23 cellular contexts compared by ENCODE assay signal in genomic region chr2:120026890-120027289, GRCh38. TPM values are rescaled to one million over a fixed set of nuclear protein-coding genes. Genes with fewer than 3 reads are reported as not detected.
DNase-seq lines count a peak whose midpoint lies in the region; TF ChIP-seq lines count a peak whose summit lies in the region.
"Had no signal": no experiment of that assay in that cellular context is flagged by ENCODE, and none has a peak within 500 bp of the region (broad histone marks: within the 10 kb centered on the region; RNA-seq: fewer than 3 reads in every experiment).

No MANE protein-coding gene starts in this region.

- no peak for DNase-seq in AG04450 (ENCODE audit: low read depth, low spot score)
- DNase-seq in HFFc6 = no peak
- DNase-seq in endodermal cell = no peak
- no peak for DNase-seq in mesothelial cell of epicardium (ENCODE audit: low spot score in 2 of 2, unreplicated experiment in 2 of 2)
- DNase-seq in NAMALWA (ENCODE audit: low spot score) = no peak
- no peak for DNase-seq in inferior parietal cortex (ENCODE audit: extremely low spot score)
- DNase-seq in globus pallidus (ENCODE audit: low spot score) = no peak
- no peak for DNase-seq in HEK293T (ENCODE audit: extremely low spot score)
- DNase-seq: activated CD4-positive, alpha-beta T cell treated with anti-CD3 and anti-CD28 coated beads, Interleukin-2, amount 10 ng/mL, durations not matched to agents 7 days and 5 days; activated CD8-positive, alpha-beta memory T cell treated with anti-CD3 and anti-CD28 coated beads, Interleukin-2, amount 50 U/mL, for 4 hours; activated gamma-delta T cell; central memory CD4-positive, alpha-beta T cell; effector CD4-positive, alpha-beta T cell; kidney glomerular epithelial cell; mesenchymal stem cell; natural killer cell; NCI-H146; NCI-H2171 treated with DMSO at 0.1 percent for 48 hours; NCI-H748 treated with DMSO at 0.1 percent for 48 hours; SHP77 treated with DMSO at 0.1 percent for 48 hours; T-helper 1 cell; uterus had no signal

- H3K4me1 Mint-ChIP-seq in HFFc6 (ENCODE audit: low read depth) (no peaks in the 10 kb centered on the region), endodermal cell (no peaks in the 10 kb centered on the region), mesothelial cell of epicardium (peaks cover 19% of the 10 kb centered on the region)
- H3K4me1 Mint-ChIP-seq: activated CD4-positive, alpha-beta T cell treated with anti-CD3 and anti-CD28 coated beads, Interleukin-2, amount 10 ng/mL, durations not matched to agents 7 days and 5 days; natural killer cell had no signal

- CTCF ChIA-PET in AG04450 (lab: Charles Lee) (interaction anchor here (0.7 kb wide), 1 partner anchor 10 kb away, joined by 3 read pairs; no protein-coding TSS in a partner anchor), HEK293T (lab: Yijun Ruan, JAX) (interaction anchor here (1.0 kb wide), 1 partner anchor 36 kb away, joined by 3 read pairs; no protein-coding TSS in a partner anchor)

- 100% methylated on average over 1 of the region's 2 CpGs; no CpG with 5 or more reads in 1 of the 2 experiments for WGBS in endodermal cell (ENCODE audit: insufficient coverage in 1 of 2, insufficient read length in 1 of 2), 2 experiments

- H3K9me3 ChIP-seq in AG04450 (ENCODE audit: control insufficient read depth, insufficient read depth, low read length) (peaks cover 4% of the 10 kb centered on the region; the same call in 1 of the 2 replicates), endodermal cell (ENCODE audit: control insufficient read depth, low read length) (peaks cover 27% of the 10 kb centered on the region)
- H3K9me3 ChIP-seq: HAP-1, uterus had no signal

- H3K4me3 ChIP-seq in AG04450 (ENCODE audit: low read depth, low read length) = no peak overlapping the region
- no peak overlapping the region for H3K4me3 ChIP-seq in endodermal cell (ENCODE audit: low read length)
- H3K4me3 ChIP-seq: HAP-1, uterus had no signal

- H3K27me3 Mint-ChIP-seq in HFFc6 (ENCODE audit: insufficient read depth) (peaks cover 7% of the 10 kb centered on the region), endodermal cell (ENCODE audit: insufficient read depth) (no peaks in the 10 kb centered on the region), mesothelial cell of epicardium (ENCODE audit: low read depth) (no peaks in the 10 kb centered on the region)
- H3K27me3 Mint-ChIP-seq: activated CD4-positive, alpha-beta T cell treated with anti-CD3 and anti-CD28 coated beads, Interleukin-2, amount 10 ng/mL, durations not matched to agents 7 days and 5 days had no signal

- H3K4me3 Mint-ChIP-seq in HFFc6 (no peak overlapping the region), endodermal cell (no peak overlapping the region), mesothelial cell of epicardium (no peak overlapping the region)
- H3K4me3 Mint-ChIP-seq: activated CD4-positive, alpha-beta T cell treated with anti-CD3 and anti-CD28 coated beads, Interleukin-2, amount 10 ng/mL, durations not matched to agents 7 days and 5 days; natural killer cell had no signal

- no peak overlapping the region for H3K27ac Mint-ChIP-seq in HFFc6
- H3K27ac Mint-ChIP-seq in endodermal cell = no peak overlapping the region
- no peak overlapping the region for H3K27ac Mint-ChIP-seq in mesothelial cell of epicardium
- H3K27ac Mint-ChIP-seq: activated CD4-positive, alpha-beta T cell treated with anti-CD3 and anti-CD28 coated beads, Interleukin-2, amount 10 ng/mL, durations not matched to agents 7 days and 5 days; natural killer cell had no signal

- no peaks in the 10 kb centered on the region for H3K27me3 ChIP-seq in AG04450 (ENCODE audit: control insufficient read depth, insufficient read depth, low read length)
- H3K27me3 ChIP-seq in endodermal cell (ENCODE audit: control insufficient read depth, insufficient read depth, low read length, poor library complexity, severe bottlenecking) = no peaks in the 10 kb centered on the region
- H3K27me3 ChIP-seq: uterus had no signal

- POLR2A ChIA-PET in AG04450 (lab: Yijun Ruan, JAX) (no interaction called here), HEK293T (lab: Yijun Ruan, JAX) (no interaction called here)

- H3K9ac ChIP-seq in endodermal cell (ENCODE audit: extremely low read depth, low read length, poor library complexity, severe bottlenecking) = no peak overlapping the region

- no peaks in the 10 kb centered on the region for H3K4me1 ChIP-seq in endodermal cell (ENCODE audit: control insufficient read depth, insufficient read depth, low read length)
- H3K4me1 ChIP-seq: uterus had no signal

- peaks cover 24% of the 10 kb centered on the region for H3K36me3 ChIP-seq in endodermal cell (ENCODE audit: control insufficient read depth, insufficient read depth, low read length)
- H3K36me3 ChIP-seq: HAP-1, uterus had no signal

- peak; percentile 29; the same call in 1 of the 2 replicates for TF ChIP-seq CTCF in AG04450 (IDR thresholded peaks at IDR 0.05; ENCODE audit: low read depth, low read length)
- TF ChIP-seq CTCF in HFFc6 (IDR thresholded peaks at IDR 0.05) = peak; percentile 62
- TF ChIP-seq CTCF in endodermal cell (conservative IDR thresholded peaks at IDR 0.05) = peak; percentile 69
- peak; percentile 47 for TF ChIP-seq CTCF in mesothelial cell of epicardium (IDR thresholded peaks at IDR 0.05; ENCODE audit: unreplicated experiment)

- H3K27ac ChIP-seq in AG04450 (ENCODE audit: low read depth, low read length) = no peak overlapping the region
- H3K27ac ChIP-seq in endodermal cell (ENCODE audit: low read depth, low read length) = no peak overlapping the region
- H3K27ac ChIP-seq: uterus had no signal

- peaks cover 15% of the 10 kb centered on the region; the same call in 1 of the 2 replicates for H3K9me3 Mint-ChIP-seq in HFFc6
- H3K9me3 Mint-ChIP-seq in endodermal cell = peaks cover 50% of the 10 kb centered on the region
- peaks cover 38% of the 10 kb centered on the region for H3K9me3 Mint-ChIP-seq in mesothelial cell of epicardium
- H3K9me3 Mint-ChIP-seq: natural killer cell had no signal

- peaks cover 7% of the 10 kb centered on the region; the same call in 1 of the 2 replicates for H3K36me3 Mint-ChIP-seq in HFFc6 (ENCODE audit: low read depth)
- peaks cover 65% of the 10 kb centered on the region for H3K36me3 Mint-ChIP-seq in endodermal cell (ENCODE audit: low read depth)
- H3K36me3 Mint-ChIP-seq in mesothelial cell of epicardium = peaks cover 52% of the 10 kb centered on the region
- H3K36me3 Mint-ChIP-seq: natural killer cell had no signal

TF ChIP-seq in HEK293T, 16 proteins besides CTCF, POLR2A, EP300 and RAD21:
- TF ChIP-seq BHLHE40 (IDR thresholded peaks at IDR 0.05; ENCODE audit: borderline replicate concordance) = no peak
- no peak for TF ChIP-seq SUZ12 (IDR thresholded peaks at IDR 0.05)
- no peak for TF ChIP-seq LEF1 (IDR thresholded peaks at IDR 0.05; ENCODE audit: borderline replicate concordance)
- no peak for TF ChIP-seq CTBP1 (IDR thresholded peaks at IDR 0.05; ENCODE audit: borderline replicate concordance)
- no peak for TF ChIP-seq L3MBTL2 (conservative IDR thresholded peaks at IDR 0.05)
- no peak for TF ChIP-seq FOXK2 (IDR thresholded peaks at IDR 0.05)
- no peak for TF ChIP-seq SP1 (IDR thresholded peaks at IDR 0.05)
- TF ChIP-seq ELF4 (IDR thresholded peaks at IDR 0.05) = no peak
- no peak for TF ChIP-seq FOXM1 (IDR thresholded peaks at IDR 0.05; ENCODE audit: borderline replicate concordance)
- no peak for TF ChIP-seq TARDBP (IDR thresholded peaks at IDR 0.05)
- no peak for TF ChIP-seq NFRKB (IDR thresholded peaks at IDR 0.05)
- no peak for TF ChIP-seq ARNT (IDR thresholded peaks at IDR 0.05)
- no peak for TF ChIP-seq PKNOX1 (IDR thresholded peaks at IDR 0.05)
- no peak for TF ChIP-seq HDGF (IDR thresholded peaks at IDR 0.05; ENCODE audit: borderline replicate concordance)
- no peak for TF ChIP-seq ZNF384 (IDR thresholded peaks at IDR 0.05)
- TF ChIP-seq FOXA1 (IDR thresholded peaks at IDR 0.05) = no peak
TF ChIP-seq in HEK293T: peak in this region for 0.

RNA-seq across cellular contexts. Expression of gene EPB41L5, which starts 14.0 kb away (rescaled TPM):
- polyA plus RNA-seq in AG04450 (2011; rRNA removed) = 14.8 and 17.1 TPM in 2 replicates
- polyA minus RNA-seq in AG04450 (2011; rRNA and poly(A)+ RNA removed) = 16.7 and 22.2 TPM in 2 replicates
- 1 to 10 TPM in 3 of 6 experiments, under 1 TPM in 3; 0.63 to 1.3 (median 0.92) TPM for total RNA-seq in HFFc6 (2021; fragmentation: NEBNext Ultra II Directional; extraction: Animal tissue kit (Norgen Biotek cat#: 25700))
- total RNA-seq in endodermal cell = 10 to 100 TPM; 44.9 to 51.0 TPM
- polyA plus RNA-seq in endodermal cell (2013, experiment 1 of 2) = 30.2 TPM
- polyA plus RNA-seq in endodermal cell (2013, experiment 2 of 2) = 32.9 TPM
- 43.4 to 43.9 TPM (median 43.4 TPM) in 3 replicates for total RNA-seq in mesothelial cell of epicardium

Comparison
In these comparisons a context has a peak if more than half of its experiments do, and no peak if none do; other contexts are left out.
1. RNA of gene EPB41L5, which starts 14.0 kb away (total RNA-seq): 44.9 to 51.0 TPM in endodermal cell and 43.4 to 43.9 TPM in mesothelial cell of epicardium; 0.63 to 1.3 TPM in HFFc6; every median in the first group is over 10 times any median in the second.
2. Peak in every context shown above with its lines, with median percentiles within 50 percentile points of each other: CTCF ChIP-seq.